In genomic region chr20:2688041-2688591, GRCh38 we compare ENCODE assay signal across 8 cellular contexts. TPM values are rescaled to one million over a fixed set of nuclear protein-coding genes. Genes with fewer than 3 reads are reported as not detected.
DNase-seq lines count a peak whose midpoint lies in the region; ATAC-seq and TF ChIP-seq lines count a peak whose summit lies in the region.

No MANE protein-coding gene starts in this region.

- H3K27ac Mint-ChIP-seq in WTC11, result no peak overlapping the region

- in situ Hi-C loops in Caki2 (cut with HindIII; ENCODE audit: low pct_unique_long_range_greater_than_20kb, low sequenced_read_pairs) (no loop called here), brain microvascular endothelial cell (cut with HindIII; ENCODE audit: low pct_ligation_motif_present, low sequenced_read_pairs) (no loop called here)

- CTCF ChIA-PET in WTC11 (lab: Charles Lee), result interaction anchor here (0.6 to 5.2 kb wide), 29 partner anchors 12 to 366 kb away, joined by 3 to 120 read pairs (median 5); partner anchors contain the start of genes IDH3B and PTPRA

- POLR2A ChIA-PET in WTC11 (lab: Charles Lee), result interaction anchor here (0.7 to 0.9 kb wide), 2 partner anchors 68 to 164 kb away, joined by 3 read pairs; no protein-coding TSS in a partner anchor

- H4K20me1 ChIP-seq in Karpas-422 (ENCODE audit: insufficient read depth, low read depth, low read length), result no peaks in the 10 kb centered on the region

- 19% methylated on average over 18 of the region's 18 CpGs for WGBS in liver

- peak overlapping the region; percentile 87 for H2AFZ ChIP-seq in Karpas-422 (ENCODE audit: low read length)

- no peak overlapping the region for H3K27ac ChIP-seq in Karpas-422 (ENCODE audit: low read length)
- H3K27ac ChIP-seq in brain microvascular endothelial cell, result no peak overlapping the region
- H3K27ac ChIP-seq in liver (ENCODE audit: low read depth in 1 of 2, low read length in 2 of 2), result no peak overlapping the region

- peak; percentile 10 for DNase-seq in Caki2 (ENCODE audit: low read depth)
- DNase-seq in Karpas-422, result peak; percentile 93
- peak; percentile 79 for DNase-seq in WTC11 (ENCODE audit: low spot score)
- peak; percentile 48 for DNase-seq in brain microvascular endothelial cell
- peak; percentile 62 for DNase-seq in stimulated activated CD8-positive, alpha-beta memory T cell treated with anti-CD3 and anti-CD28 coated beads, Interleukin-15, amount 100 ng/mL, for 48 hours (ENCODE audit: low read depth in 2 of 2)

- H3K27me3 ChIP-seq in Karpas-422 (ENCODE audit: low read length), result no peaks in the 10 kb centered on the region
- peaks cover 18% of the 10 kb centered on the region for H3K27me3 ChIP-seq in brain microvascular endothelial cell (replicated peaks)
- H3K27me3 ChIP-seq in liver (ENCODE audit: control insufficient read depth in 4 of 4, insufficient read depth in 4 of 4, low read length in 3 of 4), result peaks cover 0 to 7% (median 1%) of the 10 kb centered on the region in 4 donors

- H3K4me3 ChIP-seq in Karpas-422 (ENCODE audit: low read length), result peak overlapping the region; percentile 51; the same call in 1 of the 2 replicates
- H3K4me3 ChIP-seq in brain microvascular endothelial cell (ENCODE audit: low read depth, low read length), result no peak overlapping the region
- no peak overlapping the region for H3K4me3 ChIP-seq in liver (ENCODE audit: low read depth in 1 of 3, low read length in 3 of 3)

- H3K36me3 Mint-ChIP-seq in WTC11, result peaks cover 5% of the 10 kb centered on the region

- H3K4me1 ChIP-seq in Karpas-422 (ENCODE audit: low read length) (peaks cover 12% of the 10 kb centered on the region), liver (ENCODE audit: control insufficient read depth in 4 of 4, insufficient read depth in 4 of 4, low read length in 3 of 4) (peaks cover 1 to 6% (median 5%) of the 10 kb centered on the region in 4 donors)

- H3K4me2 ChIP-seq in Karpas-422 (ENCODE audit: low read depth, low read length, poor library complexity, severe bottlenecking), result peak overlapping the region; percentile 62

- peak; percentile 73 to 82 for TF ChIP-seq RAD21 in liver (IDR thresholded peaks at IDR 0.05)

- no peaks in the 10 kb centered on the region for H3K9me2 ChIP-seq in Karpas-422 (replicated peaks; ENCODE audit: insufficient read depth, low read length)

- H3K9me3 ChIP-seq in Karpas-422 (ENCODE audit: low read length) (no peaks in the 10 kb centered on the region), liver (ENCODE audit: control insufficient read depth in 4 of 4, low read length in 3 of 4) (no peaks in the 10 kb centered on the region)

- no peaks in the 10 kb centered on the region for H3K79me2 ChIP-seq in Karpas-422 (ENCODE audit: low read length)

- H3K9me3 Mint-ChIP-seq in WTC11, result no peaks in the 10 kb centered on the region

- no peaks in the 10 kb centered on the region for H3K36me3 ChIP-seq in Karpas-422 (ENCODE audit: insufficient read depth, low read length)
- H3K36me3 ChIP-seq in brain microvascular endothelial cell (replicated peaks), result no peaks in the 10 kb centered on the region
- no peaks in the 10 kb centered on the region for H3K36me3 ChIP-seq in liver (ENCODE audit: control insufficient read depth in 4 of 4, insufficient read depth in 3 of 4, low read depth in 1 of 4, low read length in 3 of 4)

- peaks cover 21% of the 10 kb centered on the region for H3K4me1 Mint-ChIP-seq in WTC11

- TF ChIP-seq CTCF in WTC11 (IDR thresholded peaks at IDR 0.05) (peak; percentile 86), brain microvascular endothelial cell (IDR thresholded peaks at IDR 0.05; ENCODE audit: low read depth, low read length, missing control alignments) (peak; percentile 82), liver (IDR thresholded peaks at IDR 0.05; ENCODE audit: low read depth, low read length, missing input control) (peak; percentile 55)

- H3K27me3 Mint-ChIP-seq in WTC11 (ENCODE audit: low read depth), result peaks cover 87% of the 10 kb centered on the region

- peak overlapping the region; percentile 55 for H3K9ac ChIP-seq in Karpas-422 (ENCODE audit: low read length)
- H3K9ac ChIP-seq in liver (ENCODE audit: low read depth in 1 of 2, low read length in 2 of 2), result no peak overlapping the region

- ATAC-seq in WTC11, result peak; percentile 76
- no peak for ATAC-seq in HG03175 (IDR thresholded peaks at IDR 0.05; ENCODE audit: unreplicated experiment)
- ATAC-seq in GM19455 (IDR thresholded peaks at IDR 0.05; ENCODE audit: unreplicated experiment), result no peak

- peak overlapping the region; percentile 59 for H3K4me3 Mint-ChIP-seq in WTC11

TF ChIP-seq in WTC11, 78 proteins besides CTCF, POLR2A, EP300 and RAD21 (continues in another document):
- TF ChIP-seq NFATC4 (CRISPR knock-in tag; IDR thresholded peaks at IDR 0.05), result no peak
- TF ChIP-seq TCF7 (CRISPR knock-in tag; IDR thresholded peaks at IDR 0.05; ENCODE audit: low read depth), result no peak
- TF ChIP-seq ZNF512 (CRISPR knock-in tag; IDR thresholded peaks at IDR 0.05; ENCODE audit: borderline replicate concordance), result no peak
- TF ChIP-seq MYBL2 (CRISPR knock-in tag; IDR thresholded peaks at IDR 0.05), result no peak
- no peak for TF ChIP-seq ZNF121 (CRISPR knock-in tag; IDR thresholded peaks at IDR 0.05)
- TF ChIP-seq OVOL2 (CRISPR knock-in tag; IDR thresholded peaks at IDR 0.05; ENCODE audit: borderline replicate concordance), result no peak
- TF ChIP-seq ETV6 (CRISPR knock-in tag; IDR thresholded peaks at IDR 0.05), result no peak
- no peak for TF ChIP-seq FOXP1 (CRISPR knock-in tag; IDR thresholded peaks at IDR 0.05; ENCODE audit: borderline replicate concordance)
- TF ChIP-seq IRF1 (CRISPR knock-in tag; IDR thresholded peaks at IDR 0.05), result no peak

TF ChIP-seq in liver, 16 proteins besides CTCF, POLR2A, EP300 and RAD21 (continues in another document):
- TF ChIP-seq ZBTB33 (IDR thresholded peaks at IDR 0.05) (no peak), HNF4G (IDR thresholded peaks at IDR 0.05) (no peak), NR2F2 (IDR thresholded peaks at IDR 0.05) (no peak), SP1 (IDR thresholded peaks at IDR 0.05) (no peak), GABPA (IDR thresholded peaks at IDR 0.05 in 1 of 2, conservative IDR thresholded peaks at IDR 0.05 in 1 of 2) (no peak), FOXA1 (IDR thresholded peaks at IDR 0.05) (no peak), FOXA2 (IDR thresholded peaks at IDR 0.05) (no peak), MAX (IDR thresholded peaks at IDR 0.05) (no peak), REST (IDR thresholded peaks at IDR 0.05) (no peak), HNF4A (conservative IDR thresholded peaks at IDR 0.05) (no peak)

RNA-seq across cellular contexts. Expression of gene EBF4, which starts 4.5 kb away (rescaled TPM):
- 9.6 and 12.7 TPM in 2 replicates for total RNA-seq in Caki2 (2014; rRNA removed; shearing (Covaris generic); ENCODE audit: low replicate concordance)
- 6.5 and 12.8 TPM in 2 replicates for total RNA-seq in Karpas-422 (2014; rRNA removed; shearing (Covaris generic); ENCODE audit: low replicate concordance)
- total RNA-seq in WTC11 (2021) (2.7 to 5.0 TPM (median 3.2 TPM) in 3 replicates), liver (1 to 10 TPM; 2.3 to 3.2 TPM)
- 1 to 10 TPM; 2.6 to 4.0 TPM for polyA plus RNA-seq in liver

RNA-seq across cellular contexts. Expression of gene IDH3B, which starts 24.1 kb away (rescaled TPM):
- total RNA-seq in Caki2 (2014; rRNA removed; shearing (Covaris generic); ENCODE audit: low replicate concordance), result 190 and 266 TPM in 2 replicates
- total RNA-seq in Karpas-422 (2014; rRNA removed; shearing (Covaris generic); ENCODE audit: low replicate concordance), result 83.7 and 129 TPM in 2 replicates
- total RNA-seq in WTC11 (2021) (101 to 136 TPM (median 107 TPM) in 3 replicates), liver (10 to 100 TPM; 34.3 to 68.6 TPM)
- polyA plus RNA-seq in liver, result 10 to 100 TPM; 49.3 to 56.2 TPM

RNA-seq across cellular contexts. Expression of gene NOP56, which starts 35.7 kb away (rescaled TPM):
- 214 and 336 TPM in 2 replicates for total RNA-seq in Caki2 (2014; rRNA removed; shearing (Covaris generic); ENCODE audit: low replicate concordance)
- 192 and 300 TPM in 2 replicates for total RNA-seq in Karpas-422 (2014; rRNA removed; shearing (Covaris generic); ENCODE audit: low replicate concordance)
- total RNA-seq in WTC11 (2021), result 484 to 634 TPM (median 500 TPM) in 3 replicates
- 10 to 100 TPM; 51.7 to 63.7 TPM for total RNA-seq in liver
- 10 to 100 TPM; 34.2 to 41.4 TPM for polyA plus RNA-seq in liver

Comparison
In these comparisons a context has a peak if more than half of its experiments do, and no peak if none do; other contexts are left out.
1. DNase-seq: peak in every context shown above with its lines; median percentile 93 in Karpas-422; 79 in WTC11; 62 in stimulated activated CD8-positive, alpha-beta memory T cell treated with anti-CD3 and anti-CD28 coated beads, Interleukin-15, amount 100 ng/mL, for 48 hours; 48 in brain microvascular endothelial cell; 10 in Caki2.